Comparison of ENCODE assay signal across 15 cellular contexts in genomic region chr17:2637422-2637821, GRCh38.
"Had no signal": no experiment of that assay in that cellular context is flagged by ENCODE, and none has a peak within 500 bp of the region (broad histone marks: within the 10 kb centered on the region; RNA-seq: fewer than 3 reads in every experiment).

No MANE protein-coding gene starts in this region.

- H3K9me3 Mint-ChIP-seq: activated T-cell treated with anti-CD3 and anti-CD28 coated beads, Interleukin-2, amount 50 U/mL, for 4 hours; neural progenitor cell had no signal

- H3K4me3 ChIP-seq: adrenal gland, cardiac muscle cell, esophagus squamous epithelium, neural progenitor cell, ovary, SJSA1, thyroid gland had no signal

- H3K4me3 Mint-ChIP-seq: activated CD8-positive, alpha-beta memory T cell treated with anti-CD3 and anti-CD28 coated beads, Interleukin-2, amount 10 ng/mL, durations not matched to agents 7 days and 5 days; activated T-cell treated with anti-CD3 and anti-CD28 coated beads, Interleukin-2, amount 50 U/mL, for 4 hours; neural progenitor cell had no signal

- H3K27ac ChIP-seq: cardiac muscle cell, esophagus squamous epithelium, neural progenitor cell, ovary, SJSA1, thyroid gland had no signal

- H3K27me3 ChIP-seq: adrenal gland, cardiac muscle cell, esophagus squamous epithelium, neural progenitor cell, ovary, SJSA1, thyroid gland had no signal

- H3K9me3 ChIP-seq: adrenal gland, esophagus squamous epithelium, ovary, SJSA1, thyroid gland had no signal

- H3K4me1 ChIP-seq: neural progenitor cell had no signal

- H3K27me3 Mint-ChIP-seq: activated CD8-positive, alpha-beta memory T cell treated with anti-CD3 and anti-CD28 coated beads, Interleukin-2, amount 10 ng/mL, durations not matched to agents 7 days and 5 days had no signal

- ATAC-seq: activated CD8-positive, alpha-beta memory T cell treated with anti-CD3 and anti-CD28 coated beads, Interleukin-2, amount 10 ng/mL, durations not matched to agents 7 days and 5 days; activated T-cell treated with anti-CD3 and anti-CD28 coated beads, Interleukin-2, amount 50 U/mL, for 4 hours had no signal

- H3K36me3 ChIP-seq: ovary had no signal

- H3K27ac Mint-ChIP-seq: activated CD8-positive, alpha-beta memory T cell treated with anti-CD3 and anti-CD28 coated beads, Interleukin-2, amount 10 ng/mL, durations not matched to agents 7 days and 5 days; neural progenitor cell had no signal

- DNase-seq: activated CD8-positive, alpha-beta memory T cell treated with anti-CD3 and anti-CD28 coated beads, Interleukin-2, amount 10 ng/mL, durations not matched to agents 7 days and 5 days; activated naive CD4-positive, alpha-beta T cell; activated T-cell treated with anti-CD3 and anti-CD28 coated beads, Interleukin-2, amount 50 U/mL, for 4 hours; adrenal gland; esophagus squamous epithelium; hypothalamus; mesendoderm; ovary; retina; stimulated activated CD4-positive, alpha-beta T cell treated with anti-CD3 and anti-CD28 coated beads, Interleukin-12 subunit alpha, Interleukin-12 subunit beta, amount 100 ng/mL, for 4 hours; stimulated activated CD4-positive, alpha-beta T cell treated with anti-CD3 and anti-CD28 coated beads, Interleukin-2, amount 100 ng/mL, for 24 hours; thyroid gland had no signal
